17 cellular contexts compared by ENCODE assay signal in the genomic region with DNA sequence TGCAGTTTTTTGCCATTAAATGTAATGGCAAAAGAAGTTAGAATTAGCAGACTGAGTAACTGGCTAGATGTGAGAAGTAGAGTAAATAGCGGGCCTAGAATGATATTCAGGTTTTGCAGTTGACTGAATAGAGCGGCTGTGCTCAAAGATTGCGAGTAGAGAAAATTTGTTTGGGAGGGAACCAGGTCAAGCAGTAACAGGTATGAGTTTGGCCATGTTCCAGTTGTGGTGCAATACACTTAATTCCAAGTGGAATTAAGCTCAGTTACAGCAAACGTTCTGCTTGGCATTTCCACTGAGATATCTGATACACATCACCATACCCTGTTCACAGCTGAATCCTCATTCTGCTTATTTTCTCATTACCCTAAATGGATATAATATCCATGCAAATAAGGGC.
"Had no signal": no experiment of that assay in that cellular context is flagged by ENCODE, and none has a peak within 500 bp of the region (broad histone marks: within the 10 kb centered on the region; RNA-seq: fewer than 3 reads in every experiment).

No MANE protein-coding gene starts in this region.

- H3K4me1 ChIP-seq: spleen had no signal

- H3K36me3 ChIP-seq: spleen, thoracic aorta, WERI-Rb-1 had no signal

- DNase-seq: activated CD4-positive, alpha-beta T cell treated with anti-CD3 and anti-CD28 coated beads for 1 hour; activated CD8-positive, alpha-beta memory T cell treated with anti-CD3 and anti-CD28 coated beads for 24 hours; activated CD8-positive, alpha-beta memory T cell treated with anti-CD3 and anti-CD28 coated beads, Interleukin-2, amount 50 U/mL, for 48 hours; dermis blood vessel endothelial cell; effector memory CD4-positive, alpha-beta T cell; foreskin fibroblast; kidney; nephron progenitor cell; nucleus accumbens; retina; spleen; stimulated activated CD4-positive, alpha-beta T cell treated with anti-CD3 and anti-CD28 coated beads, Interleukin-4, amount 100 ng/mL, for 4 hours; WERI-Rb-1 had no signal

- ATAC-seq: left lobe of liver; stimulated activated memory B cell treated with anti-CD40 and anti-IgM and Interleukin-4, amounts not matched to agents 10 μg/mL and 1 μg/mL and 100 μg/mL, for 72 hours had no signal

- H3K27me3 ChIP-seq: hepatocyte, spleen had no signal

- H3K27ac ChIP-seq: hepatocyte, spleen, thoracic aorta, WERI-Rb-1 had no signal

- H3K4me3 ChIP-seq: hepatocyte, spleen, thoracic aorta had no signal
